In genomic region chr10:14676732-14677131, GRCh38 we compare ENCODE assay signal across 22 cellular contexts.
"Had no signal": no experiment of that assay in that cellular context is flagged by ENCODE, and none has a peak within 500 bp of the region (broad histone marks: within the 10 kb centered on the region; RNA-seq: fewer than 3 reads in every experiment).

No MANE protein-coding gene starts in this region.

- ATAC-seq: Right ventricle myocardium inferior, SK-N-SH treated with all-trans-retinoic acid at 6 μM for 48 hours had no signal

- H3K9me3 ChIP-seq: MG63, Peyer's patch, SJCRH30 had no signal

- H3K27ac ChIP-seq: PC-9, Peyer's patch, SJCRH30 had no signal

- H3K4me3 ChIP-seq: MG63, PC-9, Peyer's patch, SJCRH30 had no signal

- H3K4me2 ChIP-seq: PC-9 had no signal

- DNase-seq: Karpas-422, KG1, MG63, NCI-H1092, NCI-H1105 treated with DMSO at 0.1 percent for 48 hours, NCI-H1417 treated with DMSO at 0.1 percent for 48 hours, NCI-H146, NCI-H1694 treated with DMSO at 0.1 percent for 48 hours, NCI-H1930, NCI-H2081, NCI-H2107, NCI-H2227 treated with DMSO at 0.1 percent for 48 hours, NCI-H524, NCI-H526 treated with DMSO at 0.1 percent for 48 hours, NCI-H748 treated with DMSO at 0.1 percent for 48 hours, OCI-M1, PC-9, Peyer's patch, SHP77 treated with DMSO at 0.1 percent for 48 hours, SJCRH30 had no signal

- H3K36me3 ChIP-seq: MG63, Peyer's patch, SJCRH30 had no signal

- H2AFZ ChIP-seq: PC-9 had no signal

- H3K27me3 ChIP-seq: MG63, Peyer's patch, SJCRH30 had no signal
